ENCODE assay signal across 1 cellular context in genomic region chrX:120726294-120726693, GRCh38.
TF ChIP-seq lines count a peak whose summit lies in the region.

No MANE protein-coding gene starts in this region.

TF ChIP-seq in GM12878, 131 proteins besides CTCF, POLR2A, EP300 and RAD21 (continued from another document):
- TF ChIP-seq USF2 (IDR thresholded peaks at IDR 0.05; ENCODE audit: borderline replicate concordance, low read depth, low read length) (no peak), BHLHE40 (IDR thresholded peaks at IDR 0.05; ENCODE audit: borderline replicate concordance in 1 of 2, low read depth in 2 of 2, low read length in 1 of 2) (peak in 1 of 2 experiments; percentile 35; a peak in 1 of 4 replicates)
